Comparison of ENCODE assay signal across 32 cellular contexts in genomic region chr9:20921362-20921761, GRCh38.
"Had no signal": no experiment of that assay in that cellular context is flagged by ENCODE, and none has a peak within 500 bp of the region (broad histone marks: within the 10 kb centered on the region; RNA-seq: fewer than 3 reads in every experiment).

No MANE protein-coding gene starts in this region.

- H3K27ac Mint-ChIP-seq: activated B cell treated with CpG ODN at 0.5 μM for 24 hours; activated CD4-positive, alpha-beta T cell treated with anti-CD3 and anti-CD28 coated beads for 36 hours; activated naive CD8-positive, alpha-beta T cell; activated T-cell treated with anti-CD3 and anti-CD28 coated beads, Interleukin-2, amount 50 U/mL, for 72 hours; nephron; progenitor cell of endocrine pancreas; stimulated activated effector memory CD8-positive, alpha-beta T cell treated with anti-CD3 and anti-CD28 coated beads, Interleukin-12 subunit alpha, Interleukin-12 subunit beta, amount 100 ng/mL, for 72 hours; stimulated activated naive CD8-positive, alpha-beta T cell treated with anti-CD3 and anti-CD28 coated beads, Interleukin-15, amount 100 ng/mL, for 72 hours; T-helper 2 cell treated with Interferon-gamma antibody and Interleukin-4, amounts not matched to agents 5 μg/mL and 100 μg/mL, for 36 hours; type B pancreatic cell had no signal

- H3K36me3 ChIP-seq: neutrophil, right lobe of liver, vagina had no signal

- H3K9me3 Mint-ChIP-seq: activated B cell treated with CpG ODN at 0.5 μM for 24 hours; activated T-cell treated with anti-CD3 and anti-CD28 coated beads, Interleukin-2, amount 50 U/mL, for 72 hours; immature natural killer cell; stimulated activated effector memory CD8-positive, alpha-beta T cell treated with anti-CD3 and anti-CD28 coated beads, Interleukin-12 subunit alpha, Interleukin-12 subunit beta, amount 100 ng/mL, for 72 hours; stimulated activated naive CD8-positive, alpha-beta T cell treated with anti-CD3 and anti-CD28 coated beads, Interleukin-15, amount 100 ng/mL, for 72 hours; type B pancreatic cell had no signal

- H3K27me3 Mint-ChIP-seq: activated B cell treated with CpG ODN at 0.5 μM for 24 hours; activated CD4-positive, alpha-beta T cell treated with anti-CD3 and anti-CD28 coated beads for 36 hours; activated naive CD8-positive, alpha-beta T cell; progenitor cell of endocrine pancreas; stimulated activated naive CD8-positive, alpha-beta T cell treated with anti-CD3 and anti-CD28 coated beads, Interleukin-15, amount 100 ng/mL, for 72 hours; type B pancreatic cell had no signal

- H3K4me3 Mint-ChIP-seq: activated B cell treated with CpG ODN at 0.5 μM for 24 hours; activated CD4-positive, alpha-beta T cell treated with anti-CD3 and anti-CD28 coated beads for 36 hours; activated naive CD8-positive, alpha-beta T cell; activated T-cell treated with anti-CD3 and anti-CD28 coated beads, Interleukin-2, amount 50 U/mL, for 72 hours; immature natural killer cell; nephron; stimulated activated effector memory CD8-positive, alpha-beta T cell treated with anti-CD3 and anti-CD28 coated beads, Interleukin-12 subunit alpha, Interleukin-12 subunit beta, amount 100 ng/mL, for 72 hours; stimulated activated naive CD8-positive, alpha-beta T cell treated with anti-CD3 and anti-CD28 coated beads, Interleukin-15, amount 100 ng/mL, for 72 hours; T-helper 2 cell treated with Interferon-gamma antibody and Interleukin-4, amounts not matched to agents 5 μg/mL and 100 μg/mL, for 36 hours; type B pancreatic cell had no signal

- H3K9me3 ChIP-seq: body of pancreas, left lung, neutrophil, right lobe of liver, vagina had no signal

- H3K4me1 Mint-ChIP-seq: activated B cell treated with CpG ODN at 0.5 μM for 24 hours; nephron; stimulated activated naive CD8-positive, alpha-beta T cell treated with anti-CD3 and anti-CD28 coated beads, Interleukin-15, amount 100 ng/mL, for 72 hours had no signal

- DNase-seq: activated B cell treated with CpG ODN at 0.5 μM for 24 hours; activated CD4-positive, alpha-beta T cell treated with anti-CD3 and anti-CD28 coated beads for 36 hours; activated CD4-positive, alpha-beta T cell treated with anti-CD3 and anti-CD28 coated beads, Interleukin-2, amount 50 U/mL, for 4 hours; activated effector memory CD4-positive, alpha-beta T cell treated with Interleukin-2 at 50 U/mL for 16 hours; activated naive CD4-positive, alpha-beta T cell treated with Interleukin-2 at 50 U/mL for 16 hours; activated T-cell treated with anti-CD3 and anti-CD28 coated beads for 4 hours; activated T-cell treated with anti-CD3 and anti-CD28 coated beads, Interleukin-2, amount 50 U/mL, for 72 hours; aorta; body of pancreas; dorsolateral prefrontal cortex; effector memory CD4-positive, alpha-beta T cell; foreskin fibroblast; heart left ventricle; hypothalamus; immature natural killer cell; kidney glomerular epithelial cell; left lung; right lobe of liver; stimulated activated CD4-positive, alpha-beta T cell treated with anti-CD3 and anti-CD28 coated beads, Interleukin-4, amount 100 ng/mL, for 1 hour; stimulated activated naive CD8-positive, alpha-beta T cell treated with anti-CD3 and anti-CD28 coated beads, Interleukin-15, amount 100 ng/mL, for 72 hours; substantia nigra; T-helper 1 cell had no signal

- H3K27me3 ChIP-seq: body of pancreas, dorsolateral prefrontal cortex, heart left ventricle, left lung, neutrophil, right lobe of liver, vagina had no signal

- H3K27ac ChIP-seq: body of pancreas, coronary artery, dorsolateral prefrontal cortex, heart left ventricle, left lung, neutrophil, right lobe of liver, vagina had no signal

- H3K4me1 ChIP-seq: body of pancreas, heart left ventricle, left lung, right lobe of liver, vagina had no signal

- H3K4me3 ChIP-seq: body of pancreas, coronary artery, dorsolateral prefrontal cortex, heart left ventricle, left lung, lung, right lobe of liver, vagina had no signal

- ATAC-seq: activated CD4-positive, alpha-beta T cell treated with anti-CD3 and anti-CD28 coated beads for 36 hours; activated T-cell treated with anti-CD3 and anti-CD28 coated beads, Interleukin-2, amount 50 U/mL, for 72 hours; body of pancreas; heart left ventricle; left lung; right lobe of liver; stimulated activated effector memory CD8-positive, alpha-beta T cell treated with anti-CD3 and anti-CD28 coated beads, Interleukin-12 subunit alpha, Interleukin-12 subunit beta, amount 100 ng/mL, for 72 hours; stimulated activated naive CD8-positive, alpha-beta T cell treated with anti-CD3 and anti-CD28 coated beads, Interleukin-15, amount 100 ng/mL, for 72 hours had no signal
